ENCODE assay signal across 1 cellular context in genomic region chr17:76195281-76196096, GRCh38.
TF ChIP-seq lines count a peak whose summit lies in the region.

No MANE protein-coding gene starts in this region.

TF ChIP-seq in K562, 482 proteins besides CTCF, POLR2A, EP300 and RAD21 (continued from another document and continues in another):
- no peak for TF ChIP-seq DLX4 (CRISPR knock-in tag; IDR thresholded peaks at IDR 0.05)
- TF ChIP-seq ATF3 (IDR thresholded peaks at IDR 0.05), result peak; percentile 38
- no peak for TF ChIP-seq ATF3 (CRISPR knock-in tag; conservative IDR thresholded peaks at IDR 0.05)
- peak; percentile 34 for TF ChIP-seq TAF9B (IDR thresholded peaks at IDR 0.05; ENCODE audit: partially characterized antibody)
- no peak for TF ChIP-seq KAT8 (IDR thresholded peaks at IDR 0.05; ENCODE audit: low read depth)
- no peak for TF ChIP-seq BRD4 (IDR thresholded peaks at IDR 0.05)
- TF ChIP-seq VEZF1 (CRISPR knock-in tag; IDR thresholded peaks at IDR 0.05), result no peak
- peak; percentile 72 for TF ChIP-seq SMARCB1 (IDR thresholded peaks at IDR 0.05; ENCODE audit: insufficient read length, low read depth)
- no peak for TF ChIP-seq RBM25 (IDR thresholded peaks at IDR 0.05; ENCODE audit: low read depth, low read length, severe bottlenecking)
- peak; percentile 55; the same call in 1 of the 2 replicates for TF ChIP-seq ZEB2 (IDR thresholded peaks at IDR 0.05)
- no peak for TF ChIP-seq BRCA1 (IDR thresholded peaks at IDR 0.05)
- no peak for TF ChIP-seq BRCA1 (CRISPR knock-in tag; IDR thresholded peaks at IDR 0.05)
- peak; percentile 47; the same call in 1 of the 2 replicates for TF ChIP-seq MYBL2 (IDR thresholded peaks at IDR 0.05; ENCODE audit: low read depth)
- TF ChIP-seq MYBL2 (CRISPR knock-in tag; IDR thresholded peaks at IDR 0.05; ENCODE audit: borderline replicate concordance), result no peak
- peak; percentile 16; the same call in 1 of the 2 replicates for TF ChIP-seq SOX6 (IDR thresholded peaks at IDR 0.05)
- TF ChIP-seq ZNF165 (CRISPR knock-in tag; IDR thresholded peaks at IDR 0.05; ENCODE audit: borderline replicate concordance), result no peak
- peak; percentile 32; the same call in 1 of the 2 replicates for TF ChIP-seq SMAD4 (CRISPR knock-in tag; conservative IDR thresholded peaks at IDR 0.05)
- peak; percentile 100 for TF ChIP-seq ZNF316 (IDR thresholded peaks at IDR 0.05)
- TF ChIP-seq CBX8 (IDR thresholded peaks at IDR 0.05; ENCODE audit: borderline replicate concordance, extremely low read depth, low read depth, low read length, poor library complexity, severe bottlenecking), result no peak
- no peak for TF ChIP-seq RBM17 (IDR thresholded peaks at IDR 0.05; ENCODE audit: borderline replicate concordance, low read depth, low read length)
- peak; percentile 98 for TF ChIP-seq MAFK (IDR thresholded peaks at IDR 0.05; ENCODE audit: low read length)
- TF ChIP-seq CHD4 (IDR thresholded peaks at IDR 0.05; ENCODE audit: insufficient read depth, insufficient replicate concordance, low read depth, low read length, poor library complexity, severe bottlenecking), result no peak
- no peak for TF ChIP-seq ARID3B (CRISPR knock-in tag; IDR thresholded peaks at IDR 0.05; ENCODE audit: borderline replicate concordance)
- TF ChIP-seq ZNF639 (CRISPR knock-in tag; conservative IDR thresholded peaks at IDR 0.05 in 1 of 2, IDR thresholded peaks at IDR 0.05 in 1 of 2), result 0 out of 4 replicates have a peak, but pooled peaks of 1 of the 2 experiments have one; percentile 30
- TF ChIP-seq RNF2 (IDR thresholded peaks at IDR 0.05), result no peak
- no peak for TF ChIP-seq MTA1 (IDR thresholded peaks at IDR 0.05; ENCODE audit: borderline replicate concordance)
- TF ChIP-seq NFIC (IDR thresholded peaks at IDR 0.05), result 0 out of 2 replicates have a peak, but pooled peaks have one; percentile 20
- no peak for TF ChIP-seq CHD2 (IDR thresholded peaks at IDR 0.05; ENCODE audit: low read depth, low read length)
- TF ChIP-seq THAP12 (CRISPR knock-in tag; IDR thresholded peaks at IDR 0.05), result no peak
- no peak for TF ChIP-seq RBM22 (IDR thresholded peaks at IDR 0.05; ENCODE audit: low read depth, low read length, poor library complexity, severe bottlenecking)
- no peak for TF ChIP-seq HBP1 (CRISPR knock-in tag; IDR thresholded peaks at IDR 0.05)
- TF ChIP-seq GABPB1 (CRISPR knock-in tag; IDR thresholded peaks at IDR 0.05), result no peak
- TF ChIP-seq CGGBP1 (CRISPR knock-in tag; IDR thresholded peaks at IDR 0.05), result no peak
- TF ChIP-seq ZNF583 (CRISPR knock-in tag; IDR thresholded peaks at IDR 0.05), result no peak
- peak; percentile 99 for TF ChIP-seq MAFG (tag; conservative IDR thresholded peaks at IDR 0.05)
- TF ChIP-seq TGIF2 (CRISPR knock-in tag; IDR thresholded peaks at IDR 0.05), result no peak
- no peak for TF ChIP-seq ZFPM2 (CRISPR knock-in tag; IDR thresholded peaks at IDR 0.05)
- no peak for TF ChIP-seq EGR1 (conservative IDR thresholded peaks at IDR 0.05)
- no peak for TF ChIP-seq ZKSCAN3 (CRISPR knock-in tag; IDR thresholded peaks at IDR 0.05)
- no peak for TF ChIP-seq ZFP91 (CRISPR knock-in tag; IDR thresholded peaks at IDR 0.05)
- no peak for TF ChIP-seq SAFB (IDR thresholded peaks at IDR 0.05; ENCODE audit: borderline replicate concordance, low read depth, low read length)
- peak; percentile 50; the same call in 1 of the 2 replicates for TF ChIP-seq CBFA2T3 (IDR thresholded peaks at IDR 0.05)
- TF ChIP-seq C11orf30 (IDR thresholded peaks at IDR 0.05; ENCODE audit: low read depth), result peak; percentile 99
- TF ChIP-seq TFAM (CRISPR knock-in tag; conservative IDR thresholded peaks at IDR 0.05), result no peak
- TF ChIP-seq CEBPB (tag; IDR thresholded peaks at IDR 0.05), result no peak
- TF ChIP-seq ETS2 (tag; IDR thresholded peaks at IDR 0.05; ENCODE audit: borderline replicate concordance, poor library complexity, severe bottlenecking), result no peak
- no peak for TF ChIP-seq ZNF589 (CRISPR knock-in tag; IDR thresholded peaks at IDR 0.05; ENCODE audit: low read depth)
- no peak for TF ChIP-seq TCF15 (CRISPR knock-in tag; IDR thresholded peaks at IDR 0.05)
- no peak for TF ChIP-seq HMG20A (CRISPR knock-in tag; conservative IDR thresholded peaks at IDR 0.05)
- peak; percentile 88 for TF ChIP-seq ZNF592 (IDR thresholded peaks at IDR 0.05)
- no peak for TF ChIP-seq TAL1 (IDR thresholded peaks at IDR 0.05)
